9 cellular contexts compared by ENCODE assay signal in the genomic region with DNA sequence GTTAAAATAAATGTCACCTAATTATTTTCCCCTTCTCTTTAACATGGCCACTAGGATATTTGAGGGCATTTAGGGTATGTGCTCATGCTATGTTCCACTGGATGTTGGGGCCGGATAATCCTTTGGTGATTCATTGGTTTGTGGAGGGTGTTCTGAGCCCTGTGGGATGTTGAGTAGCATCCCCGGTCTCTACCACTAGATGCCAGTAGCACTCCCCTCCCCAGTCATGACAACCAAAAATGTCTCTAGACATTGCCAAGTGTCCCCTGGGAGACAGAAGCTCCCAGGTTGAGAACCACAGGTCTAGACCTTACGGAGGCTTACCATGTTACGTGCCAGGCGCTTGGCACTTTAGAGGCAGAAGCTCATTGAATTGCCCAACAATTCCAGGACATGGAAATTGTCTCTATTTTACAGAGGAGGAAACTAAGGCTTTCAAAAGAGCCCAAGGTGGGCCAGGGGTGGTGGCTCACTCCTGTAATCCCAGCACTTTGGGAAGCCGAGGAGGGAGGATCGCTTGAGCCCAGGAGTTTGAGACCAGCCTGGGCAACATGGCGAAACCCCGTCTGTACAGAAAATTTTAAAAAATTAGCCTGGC. TPM values are rescaled to one million over a fixed set of nuclear protein-coding genes. Genes with fewer than 3 reads are reported as not detected.
DNase-seq lines count a peak whose midpoint lies in the region; ATAC-seq and TF ChIP-seq lines count a peak whose summit lies in the region.
"Had no signal": no experiment of that assay in that cellular context is flagged by ENCODE, and none has a peak within 500 bp of the region (broad histone marks: within the 10 kb centered on the region; RNA-seq: fewer than 3 reads in every experiment).

No MANE protein-coding gene starts in this region.

- H3K9me3 ChIP-seq in HCT116 (ENCODE audit: control insufficient read depth in 1 of 2, insufficient read depth in 1 of 2, low read depth in 1 of 2, low read length in 2 of 2) = no peaks in the 10 kb centered on the region

- no peak overlapping the region for H3K4me3 ChIP-seq in HCT116 (replicated peaks in 1 of 2; ENCODE audit: low read depth in 1 of 2, low read length in 2 of 2)
- no peak overlapping the region for H3K4me3 ChIP-seq in brain microvascular endothelial cell (ENCODE audit: low read depth, low read length)

- H3K27ac ChIP-seq in HCT116 (ENCODE audit: low read depth, low read length) = no peak overlapping the region
- no peak overlapping the region for H3K27ac ChIP-seq in brain microvascular endothelial cell

- TF ChIP-seq POLR2A in HCT116 (IDR thresholded peaks at IDR 0.05; ENCODE audit: borderline replicate concordance, extremely low read depth, insufficient read depth, insufficient read length) = no peak

- H3K36me3 ChIP-seq in HCT116 (ENCODE audit: control insufficient read depth in 1 of 2, insufficient read depth in 2 of 2, low read length in 2 of 2) (no peaks in the 10 kb centered on the region), brain microvascular endothelial cell (replicated peaks) (no peaks in the 10 kb centered on the region)

- H3K4me1 ChIP-seq in HCT116 (ENCODE audit: control insufficient read depth in 1 of 2, insufficient read depth in 2 of 2, low read length in 2 of 2) = peaks cover 0 to 2% of the 10 kb centered on the region in 2 experiments; a peak in 2 of 4 replicates

- POLR2A ChIA-PET in HCT116 (lab: Charles Lee) = no interaction called here

- peak; percentile 79 to 92 (median 85) for TF ChIP-seq CTCF in HCT116 (IDR thresholded peaks at IDR 0.05 in 2 of 3, conservative IDR thresholded peaks at IDR 0.05 in 1 of 3; ENCODE audit: borderline replicate concordance in 1 of 3, insufficient read depth in 1 of 3, low read depth in 2 of 3, low read length in 2 of 3)
- TF ChIP-seq CTCF in brain microvascular endothelial cell (IDR thresholded peaks at IDR 0.05; ENCODE audit: low read depth, low read length, missing control alignments) = peak; percentile 79

- ATAC-seq in HCT116 (peak; percentile 87), GM19452 (IDR thresholded peaks at IDR 0.05; ENCODE audit: unreplicated experiment) (no peak), GM18873 (IDR thresholded peaks at IDR 0.05; ENCODE audit: low FRiP score, unreplicated experiment) (no peak), GM18517 (IDR thresholded peaks at IDR 0.05; ENCODE audit: unreplicated experiment) (no peak)

- in situ Hi-C loops in brain microvascular endothelial cell (cut with HindIII; ENCODE audit: low pct_ligation_motif_present, low sequenced_read_pairs) = no loop called here

- CTCF ChIA-PET in HCT116 (lab: Charles Lee) = interaction anchor here (0.6 to 5.0 kb wide), 14 partner anchors 11 to 391 kb away, joined by 3 to 45 read pairs (median 4); a partner anchor contains a TSS

- no peak overlapping the region for H3K9ac ChIP-seq in HCT116 (ENCODE audit: low read length)

- H3K27me3 ChIP-seq in HCT116 (ENCODE audit: insufficient read depth, low read length) (no peaks in the 10 kb centered on the region; the same call in 1 of the 2 replicates), brain microvascular endothelial cell (replicated peaks) (peaks cover 3% of the 10 kb centered on the region)

- no peaks in the 10 kb centered on the region for H3K9me2 ChIP-seq in HCT116 (ENCODE audit: insufficient read depth)

- no peaks in the 10 kb centered on the region for H4K20me1 ChIP-seq in HCT116 (ENCODE audit: insufficient read depth)

- no peaks in the 10 kb centered on the region for H3K79me2 ChIP-seq in HCT116 (ENCODE audit: insufficient read depth, low read length)

- no peak overlapping the region for H2AFZ ChIP-seq in HCT116 (ENCODE audit: low read depth, low read length, poor library complexity, severe bottlenecking)

- no TSS peak for BruUV-seq in HCT116 (replicated peaks; lab: Mats Ljungman, UMichigan)

- H3K4me2 ChIP-seq in HCT116 (ENCODE audit: low read length) = no peak overlapping the region

- intact Hi-C loops in HCT116 (cut with micrococcal nuclease) = loop anchor here (1.0 to 10.0 kb wide), 4 partner anchors 78 to 391 kb away; a partner anchor contains a TSS

- RAD21 ChIA-PET in HCT116 (lab: Charles Lee; ENCODE audit: low non-redundant PET in 1 of 2, low total read pairs in 2 of 2, uncharacterized antibody in 2 of 2, unreplicated experiment in 2 of 2) = interaction anchor here in 1 of 2 experiments (0.6 kb wide), 1 partner anchor 115 kb away, joined by 3 read pairs; no protein-coding TSS in a partner anchor

- peak; percentile 87 for TF ChIP-seq RAD21 in HCT116 (IDR thresholded peaks at IDR 0.05; ENCODE audit: low read depth)

- peak; percentile 12 for DNase-seq in DMS153 (lab: John Stamatoyannopoulos, UW)
- peak; percentile 56 for DNase-seq in HCT116 (ENCODE audit: low read depth, low spot score)
- DNase-seq in OCI-M2 (lab: John Stamatoyannopoulos, UW; ENCODE audit: unreplicated experiment) = peak; percentile 97
- DNase-seq in brain microvascular endothelial cell = peak; percentile 68
- peak; percentile 56 to 74 for DNase-seq in lung microvascular endothelial cell (ENCODE audit: low read depth in 2 of 2)

TF ChIP-seq in HCT116, 20 proteins besides CTCF, POLR2A, EP300 and RAD21:
- no peak for TF ChIP-seq EZH2phosphoT487 (IDR thresholded peaks at IDR 0.05; ENCODE audit: borderline replicate concordance)
- no peak for TF ChIP-seq ZFX (IDR thresholded peaks at IDR 0.05)
- no peak for TF ChIP-seq SP1 (IDR thresholded peaks at IDR 0.05; ENCODE audit: low read depth)
- no peak for TF ChIP-seq ZNF274 (IDR thresholded peaks at IDR 0.05; ENCODE audit: low read depth, low read length)
- TF ChIP-seq, protein P1, sequence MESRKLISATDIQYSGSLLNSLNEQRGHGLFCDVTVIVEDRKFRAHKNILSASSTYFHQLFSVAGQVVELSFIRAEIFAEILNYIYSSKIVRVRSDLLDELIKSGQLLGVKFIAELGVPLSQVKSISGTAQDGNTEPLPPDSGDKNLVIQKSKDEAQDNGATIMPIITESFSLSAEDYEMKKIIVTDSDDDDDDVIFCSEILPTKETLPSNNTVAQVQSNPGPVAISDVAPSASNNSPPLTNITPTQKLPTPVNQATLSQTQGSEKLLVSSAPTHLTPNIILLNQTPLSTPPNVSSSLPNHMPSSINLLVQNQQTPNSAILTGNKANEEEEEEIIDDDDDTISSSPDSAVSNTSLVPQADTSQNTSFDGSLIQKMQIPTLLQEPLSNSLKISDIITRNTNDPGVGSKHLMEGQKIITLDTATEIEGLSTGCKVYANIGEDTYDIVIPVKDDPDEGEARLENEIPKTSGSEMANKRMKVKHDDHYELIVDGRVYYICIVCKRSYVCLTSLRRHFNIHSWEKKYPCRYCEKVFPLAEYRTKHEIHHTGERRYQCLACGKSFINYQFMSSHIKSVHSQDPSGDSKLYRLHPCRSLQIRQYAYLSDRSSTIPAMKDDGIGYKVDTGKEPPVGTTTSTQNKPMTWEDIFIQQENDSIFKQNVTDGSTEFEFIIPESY (IDR thresholded peaks at IDR 0.05; ENCODE audit: extremely low read depth, insufficient replicate concordance, low read length) = no peak
- TF ChIP-seq, protein P2, sequence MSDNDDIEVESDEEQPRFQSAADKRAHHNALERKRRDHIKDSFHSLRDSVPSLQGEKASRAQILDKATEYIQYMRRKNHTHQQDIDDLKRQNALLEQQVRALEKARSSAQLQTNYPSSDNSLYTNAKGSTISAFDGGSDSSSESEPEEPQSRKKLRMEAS (IDR thresholded peaks at IDR 0.05) = no peak
- TF ChIP-seq JUND (IDR thresholded peaks at IDR 0.05) = no peak
- TF ChIP-seq, protein P3, sequence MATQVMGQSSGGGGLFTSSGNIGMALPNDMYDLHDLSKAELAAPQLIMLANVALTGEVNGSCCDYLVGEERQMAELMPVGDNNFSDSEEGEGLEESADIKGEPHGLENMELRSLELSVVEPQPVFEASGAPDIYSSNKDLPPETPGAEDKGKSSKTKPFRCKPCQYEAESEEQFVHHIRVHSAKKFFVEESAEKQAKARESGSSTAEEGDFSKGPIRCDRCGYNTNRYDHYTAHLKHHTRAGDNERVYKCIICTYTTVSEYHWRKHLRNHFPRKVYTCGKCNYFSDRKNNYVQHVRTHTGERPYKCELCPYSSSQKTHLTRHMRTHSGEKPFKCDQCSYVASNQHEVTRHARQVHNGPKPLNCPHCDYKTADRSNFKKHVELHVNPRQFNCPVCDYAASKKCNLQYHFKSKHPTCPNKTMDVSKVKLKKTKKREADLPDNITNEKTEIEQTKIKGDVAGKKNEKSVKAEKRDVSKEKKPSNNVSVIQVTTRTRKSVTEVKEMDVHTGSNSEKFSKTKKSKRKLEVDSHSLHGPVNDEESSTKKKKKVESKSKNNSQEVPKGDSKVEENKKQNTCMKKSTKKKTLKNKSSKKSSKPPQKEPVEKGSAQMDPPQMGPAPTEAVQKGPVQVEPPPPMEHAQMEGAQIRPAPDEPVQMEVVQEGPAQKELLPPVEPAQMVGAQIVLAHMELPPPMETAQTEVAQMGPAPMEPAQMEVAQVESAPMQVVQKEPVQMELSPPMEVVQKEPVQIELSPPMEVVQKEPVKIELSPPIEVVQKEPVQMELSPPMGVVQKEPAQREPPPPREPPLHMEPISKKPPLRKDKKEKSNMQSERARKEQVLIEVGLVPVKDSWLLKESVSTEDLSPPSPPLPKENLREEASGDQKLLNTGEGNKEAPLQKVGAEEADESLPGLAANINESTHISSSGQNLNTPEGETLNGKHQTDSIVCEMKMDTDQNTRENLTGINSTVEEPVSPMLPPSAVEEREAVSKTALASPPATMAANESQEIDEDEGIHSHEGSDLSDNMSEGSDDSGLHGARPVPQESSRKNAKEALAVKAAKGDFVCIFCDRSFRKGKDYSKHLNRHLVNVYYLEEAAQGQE (IDR thresholded peaks at IDR 0.05; ENCODE audit: low read depth) = no peak
- no peak for TF ChIP-seq TCF7L2 (IDR thresholded peaks at IDR 0.05; ENCODE audit: borderline replicate concordance, extremely low read depth, insufficient read depth, insufficient read length)
- TF ChIP-seq EZH2 (IDR thresholded peaks at IDR 0.05) = no peak

RNA-seq across cellular contexts. Expression of a gene that starts 14.1 kb away (rescaled TPM):
- 3.0 TPM for total RNA-seq in HCT116 (2021; ENCODE audit: unreplicated experiment)
- 0.70 and 2.0 TPM in 2 replicates for polyA plus RNA-seq in HCT116 (2012)
- total RNA-seq in lung microvascular endothelial cell = 0.22 TPM in 1 of 2 replicates, not detected in the other
- total RNA-seq: activated CD8-positive, alpha-beta memory T cell treated with anti-CD3 and anti-CD28 coated beads for 36 hours had no signal

RNA-seq across cellular contexts. Expression of a gene that starts 17.6 kb away (rescaled TPM):
- 7.1 TPM for total RNA-seq in HCT116 (2021; ENCODE audit: unreplicated experiment)
- 8.3 and 10.0 TPM in 2 replicates for polyA plus RNA-seq in HCT116 (2012)
- total RNA-seq in lung microvascular endothelial cell = 0.40 and 2.6 TPM in 2 replicates

RNA-seq across cellular contexts. Expression of a gene that starts 56.3 kb away (rescaled TPM):
- total RNA-seq in HCT116 (2021; ENCODE audit: unreplicated experiment) (14.5 TPM), lung microvascular endothelial cell (0.65 TPM in 1 of 2 replicates, not detected in the other)
- 12.4 and 14.8 TPM in 2 replicates for polyA plus RNA-seq in HCT116 (2012)

Comparison
In these comparisons a context has a peak if more than half of its experiments do, and no peak if none do; other contexts are left out.
1. DNase-seq: peak in every context shown above with its lines; median percentile 97 in OCI-M2; 68 in brain microvascular endothelial cell; 65 in lung microvascular endothelial cell; 56 in HCT116; 12 in DMS153.